10 cellular contexts compared by ENCODE assay signal in genomic region chr5:179866241-179867078, GRCh38. TPM values are rescaled to one million over a fixed set of nuclear protein-coding genes. Genes with fewer than 3 reads are reported as not detected.
DNase-seq lines count a peak whose midpoint lies in the region; ATAC-seq and TF ChIP-seq lines count a peak whose summit lies in the region.
"Had no signal": no experiment of that assay in that cellular context is flagged by ENCODE, and none has a peak within 500 bp of the region (broad histone marks: within the 10 kb centered on the region; RNA-seq: fewer than 3 reads in every experiment).

No MANE protein-coding gene starts in this region.

- H3K27ac Mint-ChIP-seq in osteocyte (ENCODE audit: unreplicated experiment), result no peak overlapping the region

- H3K36me3 ChIP-seq in upper lobe of right lung, result peaks cover 65% of the 10 kb centered on the region

- peak overlapping the region; percentile 25 for H3K27ac ChIP-seq in angular gyrus (ENCODE audit: low read depth, low read length)
- no peak overlapping the region for H3K27ac ChIP-seq in upper lobe of right lung
- H3K27ac ChIP-seq: tibial artery had no signal

- H3K4me3 ChIP-seq in Jurkat, Clone E6-1 (ENCODE audit: low read length), result no peak overlapping the region
- H3K4me3 ChIP-seq in upper lobe of right lung, result no peak overlapping the region
- H3K4me3 ChIP-seq: tibial artery had no signal

- ATAC-seq in upper lobe of right lung, result no peak

- H3K4me3 Mint-ChIP-seq in osteocyte (ENCODE audit: unreplicated experiment), result no peak overlapping the region

- H3K36me3 Mint-ChIP-seq in osteocyte (ENCODE audit: unreplicated experiment), result peaks cover 26% of the 10 kb centered on the region

- H3K4me1 Mint-ChIP-seq in osteocyte (ENCODE audit: unreplicated experiment), result peaks cover 3% of the 10 kb centered on the region

- intact Hi-C loops in upper lobe of right lung (cut with DNase I), result no loop called here

- H3K9me3 Mint-ChIP-seq in osteocyte (ENCODE audit: unreplicated experiment), result no peaks in the 10 kb centered on the region

- no peaks in the 10 kb centered on the region for H3K27me3 ChIP-seq in upper lobe of right lung
- H3K27me3 ChIP-seq: tibial artery had no signal

- no peaks in the 10 kb centered on the region for H3K27me3 Mint-ChIP-seq in osteocyte (ENCODE audit: unreplicated experiment)

- TF ChIP-seq CTCF in GM12872 (IDR thresholded peaks at IDR 0.05; ENCODE audit: insufficient read depth, low read depth, low read length), result peak; percentile 53
- TF ChIP-seq CTCF in osteocyte (IDR thresholded peaks at IDR 0.05), result peak; percentile 14
- no peak for TF ChIP-seq CTCF in upper lobe of right lung (IDR thresholded peaks at IDR 0.05)

- H3K4me1 ChIP-seq in upper lobe of right lung, result no peaks in the 10 kb centered on the region
- H3K4me1 ChIP-seq: tibial artery had no signal

- no peaks in the 10 kb centered on the region for H3K9me3 ChIP-seq in upper lobe of right lung
- H3K9me3 ChIP-seq: tibial artery had no signal

- DNase-seq in Jurkat, Clone E6-1 (ENCODE audit: low read depth, low spot score), result peak; percentile 19
- DNase-seq in osteocyte (ENCODE audit: extremely low spot score, unreplicated experiment) (no peak), C1 segment of cervical spinal cord (lab: John Stamatoyannopoulos, UW) (no peak), NCI-H526 (lab: John Stamatoyannopoulos, UW) (no peak), DMS153 treated with DMSO at 0.1 percent for 48 hours (lab: John Stamatoyannopoulos, UW; ENCODE audit: unreplicated experiment) (no peak), upper lobe of right lung (no peak)
- DNase-seq: NCI-H2081, tibial artery had no signal

RNA-seq across cellular contexts. Expression of gene MRNIP, which starts 7.8 kb away (rescaled TPM):
- polyA plus RNA-seq in Jurkat, Clone E6-1 (2012; ENCODE audit: insufficient read depth, insufficient read length), result 17.1 TPM
- total RNA-seq in osteocyte, result 25.8 and 27.6 TPM in 2 replicates
- 25.4 TPM for total RNA-seq in upper lobe of right lung

RNA-seq across cellular contexts. Expression of gene TBC1D9B, which starts 41.2 kb away (rescaled TPM):
- polyA plus RNA-seq in Jurkat, Clone E6-1 (2012; ENCODE audit: insufficient read depth, insufficient read length), result 129 TPM
- total RNA-seq in osteocyte (135 and 136 TPM in 2 replicates), upper lobe of right lung (92.4 TPM)

RNA-seq across cellular contexts. Expression of gene SQSTM1, which starts 45.8 kb away (rescaled TPM):
- polyA plus RNA-seq in Jurkat, Clone E6-1 (2012; ENCODE audit: insufficient read depth, insufficient read length), result 43.5 TPM
- total RNA-seq in osteocyte, result 447 and 458 TPM in 2 replicates
- total RNA-seq in upper lobe of right lung, result 501 TPM

RNA-seq across cellular contexts. Expression of gene MGAT4B, which starts 59.8 kb away (rescaled TPM):
- 57.3 TPM for polyA plus RNA-seq in Jurkat, Clone E6-1 (2012; ENCODE audit: insufficient read depth, insufficient read length)
- total RNA-seq in osteocyte (185 and 198 TPM in 2 replicates), upper lobe of right lung (118 TPM)
